Comparison of ENCODE assay signal across 14 cellular contexts in the genomic region with DNA sequence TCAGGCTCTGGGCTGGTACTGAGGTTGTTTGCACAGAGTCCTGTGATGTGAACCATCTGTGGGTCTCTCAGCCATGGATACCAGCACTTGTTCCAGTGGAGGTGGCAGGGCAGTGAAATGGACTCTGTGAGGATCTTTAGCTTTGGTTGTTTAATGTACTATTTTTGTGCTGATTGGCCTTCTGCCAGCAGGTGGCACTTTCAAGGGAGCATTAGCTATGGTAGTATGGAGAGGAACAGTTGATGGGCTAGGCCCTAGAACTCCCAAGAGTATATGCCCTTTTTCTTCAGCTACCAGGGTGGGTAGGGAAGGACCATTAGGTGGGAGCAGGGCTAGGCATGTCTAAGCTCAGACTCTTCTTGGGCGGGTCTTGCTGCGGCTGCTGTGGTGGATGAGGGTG.
A peak's percentile ranks its signal among the peaks of the same experiment; 100 is the strongest.
DNase-seq lines count a peak whose midpoint lies in the region; FAIRE-seq and TF ChIP-seq lines count a peak whose summit lies in the region.
"Had no signal": no experiment of that assay in that cellular context is flagged by ENCODE, and none has a peak within 500 bp of the region (broad histone marks: within the 10 kb centered on the region; RNA-seq: fewer than 3 reads in every experiment).

No MANE protein-coding gene starts in this region.

- H3K79me2 ChIP-seq in OCI-LY7 (ENCODE audit: insufficient read depth, low read depth, low read length), result no peaks in the 10 kb centered on the region
- H3K79me2 ChIP-seq: parathyroid adenoma had no signal

- no peaks in the 10 kb centered on the region for H4K20me1 ChIP-seq in OCI-LY7 (ENCODE audit: insufficient read depth, low read length)

- FAIRE-seq in GM18507 (lab: Jason Lieb, UNC), result peak; percentile 5

- intact Hi-C loops in Caco-2 (cut with micrococcal nuclease; ENCODE audit: unreplicated experiment), result loop anchor here (1.0 kb wide), 1 partner anchor 378 kb away; no protein-coding TSS in a partner anchor
- intact Hi-C loops in OCI-LY7 (cut with micrococcal nuclease; ENCODE audit: unreplicated experiment), result loop anchor here (1.0 kb wide), 1 partner anchor 378 kb away; no protein-coding TSS in a partner anchor
- intact Hi-C loops in head of caudate nucleus (cut with DNase I), result no loop called here
- intact Hi-C loops in lower leg skin (cut with DNase I; ENCODE audit: low total_unique reads), result no loop called here
- intact Hi-C loops in prostate gland (cut with DNase I), result no loop called here

- POLR2A ChIA-PET in Caco-2 (lab: Charles Lee), result no interaction called here
- POLR2A ChIA-PET in OCI-LY7 (lab: Charles Lee), result interaction anchor here (0.7 kb wide), 1 partner anchor 428 kb away, joined by 3 read pairs; no protein-coding TSS in a partner anchor

- H3K4me2 ChIP-seq in OCI-LY7 (ENCODE audit: low read length), result no peak overlapping the region

- DNase-seq in Caco-2 (peak in 1 of 2 experiments; percentile 16), GM18507 (ENCODE audit: extremely low spot score, insufficient read length, low read depth) (no peak), OCI-LY7 (ENCODE audit: low spot score) (peak; percentile 21), endothelial cell (ENCODE audit: low spot score) (peak; percentile 14), head of caudate nucleus (no peak), lower leg skin (ENCODE audit: low spot score in 2 of 2) (no peak), NCI-H2196 treated with DMSO at 0.1 percent for 48 hours (lab: John Stamatoyannopoulos, UW; ENCODE audit: unreplicated experiment) (no peak), prostate gland (ENCODE audit: low spot score) (no peak)
- DNase-seq: adrenal gland; C1 segment of cervical spinal cord; effector memory CD4-positive, alpha-beta T cell; hypothalamus; NCI-H2107 had no signal

- BruUV-seq in Caco-2 (replicated peaks; lab: Mats Ljungman, UMichigan) (no TSS peak), OCI-LY7 (replicated peaks; lab: Mats Ljungman, UMichigan) (no TSS peak)

- TF ChIP-seq POLR2A in lower leg skin (IDR thresholded peaks at IDR 0.05), result no peak
- TF ChIP-seq POLR2A in prostate gland (IDR thresholded peaks at IDR 0.05), result no peak

- H3K27me3 Mint-ChIP-seq in Caco-2 (ENCODE audit: insufficient read depth, unreplicated experiment) (peaks cover 8% of the 10 kb centered on the region), endothelial cell (ENCODE audit: unreplicated experiment) (no peaks in the 10 kb centered on the region)

- H3K4me3 Mint-ChIP-seq in Caco-2 (ENCODE audit: unreplicated experiment) (no peak overlapping the region), endothelial cell (ENCODE audit: unreplicated experiment) (no peak overlapping the region)

- H3K27ac ChIP-seq in OCI-LY7 (ENCODE audit: low read depth, low read length, poor library complexity, severe bottlenecking), result no peak overlapping the region
- H3K27ac ChIP-seq in prostate gland, result no peak overlapping the region
- H3K27ac ChIP-seq: adrenal gland, parathyroid adenoma had no signal

- H3K27ac Mint-ChIP-seq in Caco-2 (ENCODE audit: unreplicated experiment) (no peak overlapping the region), endothelial cell (ENCODE audit: unreplicated experiment) (no peak overlapping the region)

- no peaks in the 10 kb centered on the region for H3K4me1 Mint-ChIP-seq in Caco-2 (ENCODE audit: low read depth, unreplicated experiment)
- no peaks in the 10 kb centered on the region for H3K4me1 Mint-ChIP-seq in endothelial cell (ENCODE audit: unreplicated experiment)

- H3K36me3 Mint-ChIP-seq in Caco-2 (ENCODE audit: insufficient read depth, unreplicated experiment), result no peaks in the 10 kb centered on the region
- H3K36me3 Mint-ChIP-seq in endothelial cell (ENCODE audit: low read depth, unreplicated experiment), result no peaks in the 10 kb centered on the region

- TF ChIP-seq CTCF in Caco-2 (IDR thresholded peaks at IDR 0.05; ENCODE audit: insufficient read depth in 1 of 2, low read depth in 1 of 2, low read length in 1 of 2, severe bottlenecking in 1 of 2, unreplicated experiment in 1 of 2), result peak; percentile 8 to 31
- TF ChIP-seq CTCF in OCI-LY7 (conservative IDR thresholded peaks at IDR 0.05; ENCODE audit: low read length), result peak; percentile 65
- TF ChIP-seq CTCF in endothelial cell (IDR thresholded peaks at IDR 0.05; ENCODE audit: unreplicated experiment), result no peak
- no peak for TF ChIP-seq CTCF in lower leg skin (IDR thresholded peaks at IDR 0.05)
- TF ChIP-seq CTCF in prostate gland (IDR thresholded peaks at IDR 0.05), result no peak

- H3K9me3 ChIP-seq in Caco-2 (no peaks in the 10 kb centered on the region), OCI-LY7 (ENCODE audit: low read length) (no peaks in the 10 kb centered on the region), prostate gland (no peaks in the 10 kb centered on the region)
- H3K9me3 ChIP-seq: adrenal gland had no signal

- CTCF ChIA-PET in Caco-2 (lab: Charles Lee) (interaction anchor here (0.6 to 1.5 kb wide), 3 partner anchors 163 to 573 kb away, joined by 4 to 7 read pairs (median 4); no protein-coding TSS in a partner anchor), OCI-LY7 (lab: Charles Lee; ENCODE audit: unreplicated experiment) (no interaction called here)

- H3K9me2 ChIP-seq in OCI-LY7 (ENCODE audit: insufficient read depth, low read length), result no peaks in the 10 kb centered on the region

- H3K36me3 ChIP-seq in Caco-2 (ENCODE audit: control insufficient read depth, insufficient read depth, low read length) (no peaks in the 10 kb centered on the region), OCI-LY7 (ENCODE audit: insufficient read depth, low read length) (no peaks in the 10 kb centered on the region), prostate gland (no peaks in the 10 kb centered on the region)
- H3K36me3 ChIP-seq: adrenal gland had no signal

- no peak overlapping the region for H2AFZ ChIP-seq in OCI-LY7 (ENCODE audit: low read length)
- H2AFZ ChIP-seq: parathyroid adenoma had no signal

- H3K4me3 ChIP-seq in Caco-2 (ENCODE audit: low read depth, low read length) (no peak overlapping the region), OCI-LY7 (ENCODE audit: low read depth, low read length, poor library complexity, severe bottlenecking) (no peak overlapping the region), lower leg skin (ENCODE audit: low read depth, poor library complexity, severe bottlenecking) (no peak overlapping the region), prostate gland (no peak overlapping the region)
- H3K4me3 ChIP-seq: adrenal gland had no signal

- 97 to 100% methylated on average over 2 of the region's 2 CpGs for WGBS in lower leg skin, 2 donors
- 100% methylated on average over 2 of the region's 2 CpGs for WGBS in prostate gland

- H3K27me3 ChIP-seq in Caco-2 (replicated peaks; ENCODE audit: control insufficient read depth, insufficient read depth, low read length), result no peaks in the 10 kb centered on the region
- H3K27me3 ChIP-seq in prostate gland (replicated peaks; ENCODE audit: insufficient read depth), result no peaks in the 10 kb centered on the region
- H3K27me3 ChIP-seq: adrenal gland had no signal

- H3K9me3 Mint-ChIP-seq in Caco-2 (ENCODE audit: unreplicated experiment) (peaks cover 9% of the 10 kb centered on the region), endothelial cell (ENCODE audit: unreplicated experiment) (no peaks in the 10 kb centered on the region)

- H3K4me1 ChIP-seq in Caco-2 (no peaks in the 10 kb centered on the region), OCI-LY7 (ENCODE audit: insufficient read depth, low read length, poor library complexity, severe bottlenecking) (no peaks in the 10 kb centered on the region), prostate gland (replicated peaks) (no peaks in the 10 kb centered on the region)
- H3K4me1 ChIP-seq: adrenal gland, parathyroid adenoma had no signal

Comparison
In these comparisons a context has a peak if more than half of its experiments do, and no peak if none do; other contexts are left out.
1. DNase-seq: peak in OCI-LY7 (single experiment) and endothelial cell (single experiment); none in GM18507 (single experiment), head of caudate nucleus (0 of 42), lower leg skin (0 of 2), NCI-H2196 treated with DMSO at 0.1 percent for 48 hours (single experiment) and prostate gland (single experiment).
2. CTCF ChIP-seq: peak in Caco-2 (2 of 2) and OCI-LY7 (single experiment); none in endothelial cell (single experiment), lower leg skin (0 of 3) and prostate gland (0 of 4).
3. intact Hi-C loops: an anchor here in Caco-2 (1.0 kb wide) and OCI-LY7 (1.0 kb wide); none called in head of caudate nucleus, lower leg skin and prostate gland.